In the genomic region with DNA sequence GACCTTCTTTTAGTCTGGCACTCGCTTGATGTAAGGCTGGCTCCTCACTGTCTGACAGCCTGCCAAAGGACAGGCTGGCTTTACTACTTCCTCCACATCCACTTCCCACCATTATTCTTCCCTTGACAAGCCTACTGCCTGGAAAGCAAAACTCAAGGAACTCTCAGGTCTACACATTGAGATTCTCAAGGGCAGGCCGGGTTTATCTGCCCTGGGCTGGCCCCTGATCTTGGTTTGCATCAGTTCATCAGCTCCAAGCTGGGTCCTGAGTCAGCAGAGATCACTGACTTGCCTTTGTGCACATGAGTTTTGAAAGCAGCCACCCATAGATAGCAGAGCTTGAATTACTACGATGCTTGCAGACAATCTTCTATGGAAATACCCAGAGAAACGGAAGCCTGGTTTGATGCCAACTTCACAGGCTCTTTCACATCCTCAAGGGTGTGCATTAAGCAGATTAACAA, we compare ENCODE assay signal across 8 cellular contexts. TPM values are rescaled to one million over a fixed set of nuclear protein-coding genes. Genes with fewer than 3 reads are reported as not detected.
DNase-seq lines count a peak whose midpoint lies in the region; ATAC-seq, FAIRE-seq and TF ChIP-seq lines count a peak whose summit lies in the region.

No MANE protein-coding gene starts in this region.

- 37 to 42% methylated on average over 4 of the region's 4 CpGs for WGBS in upper lobe of left lung, 2 donors

- TF ChIP-seq POLR2A in endothelial cell of umbilical vein (IDR thresholded peaks at IDR 0.05; ENCODE audit: low read depth, low read length) (no peak), upper lobe of left lung (IDR thresholded peaks at IDR 0.05) (no peak)

- H3K4me1 ChIP-seq in endothelial cell of umbilical vein (ENCODE audit: control insufficient read depth, extremely low read depth, insufficient read depth, low read length) (peaks cover 6% of the 10 kb centered on the region), upper lobe of left lung (peaks cover 8 to 18% (median 13%) of the 10 kb centered on the region in 4 donors)

- no peaks in the 10 kb centered on the region for H3K79me2 ChIP-seq in endothelial cell of umbilical vein (ENCODE audit: control insufficient read depth, insufficient read depth, low read length)

- POLR2A ChIA-PET in AG04450 (lab: Yijun Ruan, JAX), result no interaction called here
- POLR2A ChIA-PET in endothelial cell of umbilical vein (lab: Charles Lee), result no interaction called here

- CTCF ChIA-PET in AG04450 (lab: Charles Lee), result no interaction called here
- CTCF ChIA-PET in endothelial cell of umbilical vein (lab: Charles Lee), result interaction anchor here (1.2 to 1.6 kb wide), 2 partner anchors 60 to 64 kb away, joined by 3 to 4 read pairs; no protein-coding TSS in a partner anchor

- peak; percentile 67 for FAIRE-seq in endothelial cell of umbilical vein (lab: Jason Lieb, UNC)

- H3K9ac ChIP-seq in endothelial cell of umbilical vein (replicated peaks; ENCODE audit: extremely low read depth, insufficient read depth, low read length), result no peak overlapping the region

- H2AFZ ChIP-seq in endothelial cell of umbilical vein (ENCODE audit: low read depth, low read length), result no peak overlapping the region

- H3K9me1 ChIP-seq in endothelial cell of umbilical vein (replicated peaks; ENCODE audit: control insufficient read depth, extremely low read depth, insufficient read depth, low read length), result no peaks in the 10 kb centered on the region

- TF ChIP-seq CTCF in AG04450 (IDR thresholded peaks at IDR 0.05; ENCODE audit: low read depth, low read length) (no peak), endothelial cell of umbilical vein (IDR thresholded peaks at IDR 0.05; ENCODE audit: extremely low read depth in 1 of 2, insufficient read depth in 1 of 2, low read depth in 1 of 2, low read length in 2 of 2) (no peak), upper lobe of left lung (IDR thresholded peaks at IDR 0.05) (no peak)

- ATAC-seq in GM19463 (IDR thresholded peaks at IDR 0.05; ENCODE audit: unreplicated experiment), result peak; percentile 62
- ATAC-seq in HG03571 (IDR thresholded peaks at IDR 0.05; ENCODE audit: unreplicated experiment), result peak; percentile 57
- ATAC-seq in upper lobe of left lung (ENCODE audit: low FRiP score in 2 of 2), result peak; percentile 15 to 16
- ATAC-seq in GM19328 (IDR thresholded peaks at IDR 0.05; ENCODE audit: unreplicated experiment), result no peak

- H4K20me1 ChIP-seq in endothelial cell of umbilical vein (replicated peaks; ENCODE audit: control insufficient read depth, extremely low read depth, insufficient read depth, low read length), result no peaks in the 10 kb centered on the region

- H3K27me3 ChIP-seq in AG04450 (ENCODE audit: control insufficient read depth, insufficient read depth, low read length) (no peaks in the 10 kb centered on the region), endothelial cell of umbilical vein (ENCODE audit: control insufficient read depth in 2 of 2, insufficient read depth in 2 of 2, low read length in 2 of 2) (no peaks in the 10 kb centered on the region), upper lobe of left lung (no peaks in the 10 kb centered on the region)

- H3K4me3 ChIP-seq in AG04450 (ENCODE audit: low read depth, low read length) (no peak overlapping the region), endothelial cell of umbilical vein (replicated peaks in 1 of 3; ENCODE audit: insufficient read depth in 1 of 3, low read depth in 1 of 3, low read length in 3 of 3) (no peak overlapping the region), upper lobe of left lung (no peak overlapping the region)

- H3K36me3 ChIP-seq in endothelial cell of umbilical vein (ENCODE audit: control insufficient read depth in 2 of 2, extremely low read depth in 1 of 2, insufficient read depth in 2 of 2, low read length in 2 of 2), result no peaks in the 10 kb centered on the region
- peaks cover 0 to 15% (median 0%) of the 10 kb centered on the region in 4 donors for H3K36me3 ChIP-seq in upper lobe of left lung

- intact Hi-C loops in endothelial cell of umbilical vein (cut with micrococcal nuclease), result loop anchor here (5.0 kb wide), 1 partner anchor 149 kb away; a partner anchor contains a TSS

- dilution Hi-C loops in endothelial cell of umbilical vein (cut with MboI; ENCODE audit: extremely low pct_ligation_motif_present, low sequenced_read_pairs), result no loop called here

- BruUV-seq in endothelial cell of umbilical vein (replicated peaks; lab: Mats Ljungman, UMichigan), result no TSS peak

- peak overlapping the region; percentile 25 for H3K27ac ChIP-seq in AG04450 (ENCODE audit: low read depth, low read length)
- no peak overlapping the region for H3K27ac ChIP-seq in endothelial cell of umbilical vein (ENCODE audit: insufficient read depth, low read depth, low read length)
- peak overlapping the region in 2 of 4 donors; percentile 29 to 43 for H3K27ac ChIP-seq in upper lobe of left lung

- H3K9me3 ChIP-seq in AG04450 (ENCODE audit: control insufficient read depth, insufficient read depth, low read length) (no peaks in the 10 kb centered on the region), endothelial cell of umbilical vein (replicated peaks; ENCODE audit: control insufficient read depth, insufficient read depth, low read length) (no peaks in the 10 kb centered on the region), upper lobe of left lung (no peaks in the 10 kb centered on the region)

- no peak for TF ChIP-seq EP300 in upper lobe of left lung (IDR thresholded peaks at IDR 0.05)

- DNase-seq in AG04450 (ENCODE audit: low read depth, low spot score), result no peak
- peak; percentile 66 for DNase-seq in endothelial cell of umbilical vein (ENCODE audit: low read depth, low spot score)
- DNase-seq in upper lobe of left lung, result no peak
- DNase-seq in RKO (ENCODE audit: low spot score), result no peak
- no peak for DNase-seq in cerebellum (ENCODE audit: low spot score)

- H3K4me2 ChIP-seq in endothelial cell of umbilical vein (ENCODE audit: insufficient read depth, low read length), result no peak overlapping the region

TF ChIP-seq in endothelial cell of umbilical vein, 7 proteins besides CTCF, POLR2A, EP300 and RAD21:
- TF ChIP-seq EZH2 (IDR thresholded peaks at IDR 0.05; ENCODE audit: borderline replicate concordance, low read depth, low read length, severe bottlenecking), result no peak
- TF ChIP-seq POLR2AphosphoS5 (IDR thresholded peaks at IDR 0.05; ENCODE audit: insufficient read depth, low read depth, low read length), result no peak
- no peak for TF ChIP-seq JUN (IDR thresholded peaks at IDR 0.05; ENCODE audit: borderline replicate concordance, insufficient read depth, insufficient read length, low read depth)
- no peak for TF ChIP-seq MYC (IDR thresholded peaks at IDR 0.05; ENCODE audit: low read depth, low read length)
- TF ChIP-seq FOS (IDR thresholded peaks at IDR 0.05; ENCODE audit: borderline replicate concordance, insufficient read depth, low read length), result no peak
- TF ChIP-seq, protein P1, sequence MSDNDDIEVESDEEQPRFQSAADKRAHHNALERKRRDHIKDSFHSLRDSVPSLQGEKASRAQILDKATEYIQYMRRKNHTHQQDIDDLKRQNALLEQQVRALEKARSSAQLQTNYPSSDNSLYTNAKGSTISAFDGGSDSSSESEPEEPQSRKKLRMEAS (IDR thresholded peaks at IDR 0.05; ENCODE audit: insufficient read depth, insufficient read length), result no peak
- TF ChIP-seq GATA2 (IDR thresholded peaks at IDR 0.05; ENCODE audit: insufficient read depth, insufficient read length, low read depth, low read length), result no peak

RNA-seq across cellular contexts. Expression of a gene that starts 53.9 kb away (rescaled TPM):
- polyA plus RNA-seq in AG04450 (2011; rRNA removed) (9.9 and 13.8 TPM in 2 replicates), endothelial cell of umbilical vein (2.6 TPM in 2 replicates)
- polyA minus RNA-seq in AG04450 (2011; rRNA and poly(A)+ RNA removed), result 5.4 and 6.0 TPM in 2 replicates
- total RNA-seq in endothelial cell of umbilical vein (5.4 and 6.6 TPM in 2 replicates), upper lobe of left lung (10 to 100 TPM; 13.6 to 34.6 (median 16.6) TPM), cerebellum (8.3 TPM)
- 3.3 and 4.4 TPM in 2 replicates for polyA plus RNA-seq in endothelial cell of umbilical vein (2011; cell fraction: cytosol; rRNA removed)
- polyA plus RNA-seq in endothelial cell of umbilical vein (2011; cell fraction: nucleus; rRNA removed), result 4.6 TPM in 2 replicates
- 4.9 and 5.1 TPM in 2 replicates for polyA plus RNA-seq in endothelial cell of umbilical vein (2012)
- 2.8 and 5.6 TPM in 2 replicates for polyA minus RNA-seq in endothelial cell of umbilical vein
- polyA minus RNA-seq in endothelial cell of umbilical vein (2011; cell fraction: cytosol; rRNA and poly(A)+ RNA removed), result 1.3 TPM
- 2.3 and 3.0 TPM in 2 replicates for polyA minus RNA-seq in endothelial cell of umbilical vein (2011; cell fraction: nucleus; rRNA and poly(A)+ RNA removed)
